Comparison of ENCODE assay signal across 19 cellular contexts in the genomic region with DNA sequence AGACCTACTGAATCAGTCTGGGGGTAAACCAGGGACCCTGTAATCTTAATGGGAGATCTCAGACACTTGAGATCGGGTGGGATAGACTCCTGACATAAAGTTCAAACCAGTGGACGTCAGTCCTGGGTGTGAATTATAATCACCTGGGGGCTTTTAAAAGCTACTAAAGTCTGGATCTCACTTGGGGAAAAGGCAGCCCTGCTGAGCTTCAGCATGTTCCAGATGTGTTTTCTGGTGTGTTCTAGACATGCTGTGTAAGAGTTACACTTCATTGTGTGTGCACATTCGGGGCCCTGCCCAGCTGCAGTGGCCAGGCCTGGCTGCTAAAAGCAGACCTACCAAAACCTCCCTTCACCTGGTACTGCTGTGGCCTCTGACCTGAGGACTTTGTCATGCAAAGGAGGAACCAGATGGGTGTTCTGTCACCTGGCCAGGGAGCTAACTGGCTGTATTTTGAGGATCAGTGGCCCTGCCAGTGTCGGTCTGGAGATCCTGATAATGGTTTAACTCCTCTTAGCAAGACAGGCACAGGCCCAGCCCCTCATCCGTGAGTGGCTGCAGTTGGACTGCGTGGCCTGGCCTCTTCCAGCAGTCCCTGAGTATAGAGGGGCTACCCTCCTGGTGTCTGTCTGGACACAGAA. TPM values are rescaled to one million over a fixed set of nuclear protein-coding genes. Genes with fewer than 3 reads are reported as not detected.
DNase-seq lines count a peak whose midpoint lies in the region; TF ChIP-seq lines count a peak whose summit lies in the region.
"Had no signal": no experiment of that assay in that cellular context is flagged by ENCODE, and none has a peak within 500 bp of the region (broad histone marks: within the 10 kb centered on the region; RNA-seq: fewer than 3 reads in every experiment).

No MANE protein-coding gene starts in this region.

- H3K79me2 ChIP-seq in Karpas-422 (ENCODE audit: low read length) = no peaks in the 10 kb centered on the region

- no peak overlapping the region for H3K4me3 ChIP-seq in BLaER1
- no peak overlapping the region for H3K4me3 ChIP-seq in Karpas-422 (ENCODE audit: low read length)
- H3K4me3 ChIP-seq in endodermal cell (ENCODE audit: low read length) = no peak overlapping the region
- H3K4me3 ChIP-seq in CD4-positive, alpha-beta memory T cell (ENCODE audit: low read length in 2 of 2) = no peak overlapping the region
- H3K4me3 ChIP-seq: neural progenitor cell, prostate gland, skin epidermis, upper lobe of left lung had no signal

- H3K9me2 ChIP-seq in Karpas-422 (replicated peaks; ENCODE audit: insufficient read depth, low read length) = no peaks in the 10 kb centered on the region

- CTCF ChIA-PET in CD4-positive, alpha-beta memory T cell (lab: Charles Lee; ENCODE audit: partially characterized antibody) = interaction anchor here (1.5 to 11.4 kb wide), 2 partner anchors 11 to 276 kb away, joined by 3 to 159 read pairs; no protein-coding TSS in a partner anchor

- 90 to 94% methylated on average over 5 to 6 of the region's 6 CpGs for WGBS in endodermal cell (ENCODE audit: insufficient coverage in 1 of 2, insufficient read length in 1 of 2), 2 experiments

- no peak overlapping the region for H2AFZ ChIP-seq in Karpas-422 (ENCODE audit: low read length)
- H2AFZ ChIP-seq: neural progenitor cell had no signal

- no peak for TF ChIP-seq CTCF in endodermal cell (conservative IDR thresholded peaks at IDR 0.05)

- H3K4me1 Mint-ChIP-seq in endodermal cell = peaks cover 35% of the 10 kb centered on the region
- peaks cover 8 to 15% (median 14%) of the 10 kb centered on the region in 4 donors for H3K4me1 Mint-ChIP-seq in CD4-positive, alpha-beta memory T cell

- H3K4me2 ChIP-seq in BLaER1 = no peak overlapping the region
- no peak overlapping the region for H3K4me2 ChIP-seq in Karpas-422 (ENCODE audit: low read depth, low read length, poor library complexity, severe bottlenecking)
- H3K4me2 ChIP-seq: neural progenitor cell had no signal

- H3K9me3 Mint-ChIP-seq in endodermal cell = no peaks in the 10 kb centered on the region
- H3K9me3 Mint-ChIP-seq in CD4-positive, alpha-beta memory T cell = no peaks in the 10 kb centered on the region
- H3K9me3 Mint-ChIP-seq: neural progenitor cell; stimulated activated naive CD8-positive, alpha-beta T cell treated with anti-CD3 and anti-CD28 coated beads, Interleukin-15, Interleukin-2, amounts not matched to agents 100 ng/mL and 50 ng/mL, for 24 hours had no signal

- POLR2A ChIA-PET in CD4-positive, alpha-beta memory T cell (lab: Charles Lee; ENCODE audit: partially characterized antibody) = interaction anchor here (1.5 kb wide), 1 partner anchor 8 kb away, joined by 3 read pairs; no protein-coding TSS in a partner anchor

- DNase-seq in EL = peak; percentile 9
- peak; percentile 61 for DNase-seq in Karpas-422
- peak; percentile 69 for DNase-seq in endodermal cell
- DNase-seq in AG08395 (ENCODE audit: low spot score) = no peak
- DNase-seq in CD4-positive, alpha-beta memory T cell = no peak
- DNase-seq in head of caudate nucleus = no peak
- DNase-seq: activated CD4-positive, alpha-beta T cell treated with anti-CD3 and anti-CD28 coated beads for 36 hours; activated effector memory CD4-positive, alpha-beta T cell treated with anti-CD3 and anti-CD28 coated beads, Interleukin-2, amount 50 U/mL, for 16 hours; COR-L47; dermis blood vessel endothelial cell; GOT3; NCI-H524; stimulated activated CD4-positive, alpha-beta T cell treated with anti-CD3 and anti-CD28 coated beads, Interleukin-2, amount 100 ng/mL, for 48 hours; upper lobe of left lung had no signal

- H3K27me3 Mint-ChIP-seq in endodermal cell (ENCODE audit: insufficient read depth) = no peaks in the 10 kb centered on the region
- no peaks in the 10 kb centered on the region for H3K27me3 Mint-ChIP-seq in CD4-positive, alpha-beta memory T cell
- H3K27me3 Mint-ChIP-seq: activated CD4-positive, alpha-beta T cell treated with anti-CD3 and anti-CD28 coated beads for 36 hours; stimulated activated naive CD8-positive, alpha-beta T cell treated with anti-CD3 and anti-CD28 coated beads, Interleukin-15, Interleukin-2, amounts not matched to agents 100 ng/mL and 50 ng/mL, for 24 hours had no signal

- peak overlapping the region; percentile 17 for H3K27ac Mint-ChIP-seq in endodermal cell
- no peak overlapping the region for H3K27ac Mint-ChIP-seq in CD4-positive, alpha-beta memory T cell
- H3K27ac Mint-ChIP-seq: activated CD4-positive, alpha-beta T cell treated with anti-CD3 and anti-CD28 coated beads for 36 hours; neural progenitor cell; stimulated activated naive CD8-positive, alpha-beta T cell treated with anti-CD3 and anti-CD28 coated beads, Interleukin-15, Interleukin-2, amounts not matched to agents 100 ng/mL and 50 ng/mL, for 24 hours had no signal

- H3K9ac ChIP-seq in BLaER1 (no peak overlapping the region), Karpas-422 (ENCODE audit: low read length) (no peak overlapping the region), endodermal cell (ENCODE audit: extremely low read depth, low read length, poor library complexity, severe bottlenecking) (no peak overlapping the region)
- H3K9ac ChIP-seq: neural progenitor cell had no signal

- H3K9me3 ChIP-seq in BLaER1 (no peaks in the 10 kb centered on the region), Karpas-422 (ENCODE audit: low read length) (no peaks in the 10 kb centered on the region), endodermal cell (ENCODE audit: control insufficient read depth, low read length) (no peaks in the 10 kb centered on the region)
- H3K9me3 ChIP-seq in CD4-positive, alpha-beta memory T cell (ENCODE audit: control insufficient read depth in 1 of 2, low read length in 2 of 2) = no peaks in the 10 kb centered on the region
- H3K9me3 ChIP-seq: prostate gland, upper lobe of left lung had no signal

- peaks cover 34% of the 10 kb centered on the region for H3K36me3 Mint-ChIP-seq in endodermal cell (ENCODE audit: low read depth)
- no peaks in the 10 kb centered on the region for H3K36me3 Mint-ChIP-seq in CD4-positive, alpha-beta memory T cell

- peaks cover 29% of the 10 kb centered on the region for H3K4me1 ChIP-seq in BLaER1
- peaks cover 8% of the 10 kb centered on the region; the same call in 1 of the 2 replicates for H3K4me1 ChIP-seq in Karpas-422 (ENCODE audit: low read length)
- H3K4me1 ChIP-seq in endodermal cell (ENCODE audit: control insufficient read depth, insufficient read depth, low read length) = no peaks in the 10 kb centered on the region
- peaks cover 4% of the 10 kb centered on the region for H3K4me1 ChIP-seq in CD4-positive, alpha-beta memory T cell (ENCODE audit: insufficient read depth, low read length)
- H3K4me1 ChIP-seq: neural progenitor cell, prostate gland, upper lobe of left lung had no signal

- 0 out of 2 replicates have a peak overlapping the region, but pooled peaks have one; percentile 2 for H3K27ac ChIP-seq in BLaER1
- no peak overlapping the region for H3K27ac ChIP-seq in Karpas-422 (ENCODE audit: low read length)
- no peak overlapping the region for H3K27ac ChIP-seq in endodermal cell (ENCODE audit: low read depth, low read length)
- no peak overlapping the region for H3K27ac ChIP-seq in CD4-positive, alpha-beta memory T cell (ENCODE audit: low read depth, low read length)
- H3K27ac ChIP-seq: neural progenitor cell, prostate gland, skin epidermis, upper lobe of left lung had no signal

- H3K27me3 ChIP-seq in BLaER1 (no peaks in the 10 kb centered on the region), Karpas-422 (ENCODE audit: low read length) (no peaks in the 10 kb centered on the region), endodermal cell (ENCODE audit: control insufficient read depth, insufficient read depth, low read length, poor library complexity, severe bottlenecking) (no peaks in the 10 kb centered on the region)
- H3K27me3 ChIP-seq in CD4-positive, alpha-beta memory T cell (ENCODE audit: insufficient read depth, low read length) = no peaks in the 10 kb centered on the region
- H3K27me3 ChIP-seq: neural progenitor cell, upper lobe of left lung had no signal

- no peak overlapping the region for H3K4me3 Mint-ChIP-seq in endodermal cell
- no peak overlapping the region for H3K4me3 Mint-ChIP-seq in CD4-positive, alpha-beta memory T cell
- H3K4me3 Mint-ChIP-seq: activated CD4-positive, alpha-beta T cell treated with anti-CD3 and anti-CD28 coated beads for 36 hours; neural progenitor cell; stimulated activated naive CD8-positive, alpha-beta T cell treated with anti-CD3 and anti-CD28 coated beads, Interleukin-15, Interleukin-2, amounts not matched to agents 100 ng/mL and 50 ng/mL, for 24 hours had no signal

- H4K20me1 ChIP-seq in BLaER1 (peaks cover 57% of the 10 kb centered on the region), Karpas-422 (ENCODE audit: insufficient read depth, low read depth, low read length) (0 out of 2 replicates have a peak, but pooled peaks cover 6% of the 10 kb centered on the region)

- intact Hi-C loops in CD4-positive, alpha-beta memory T cell (cut with micrococcal nuclease) = no loop called here
- intact Hi-C loops in head of caudate nucleus (cut with DNase I) = no loop called here

- peaks cover 100% of the 10 kb centered on the region for H3K36me3 ChIP-seq in BLaER1
- peaks cover 30% of the 10 kb centered on the region for H3K36me3 ChIP-seq in Karpas-422 (ENCODE audit: insufficient read depth, low read length)
- peaks cover 51% of the 10 kb centered on the region for H3K36me3 ChIP-seq in endodermal cell (ENCODE audit: control insufficient read depth, insufficient read depth, low read length)
- H3K36me3 ChIP-seq in CD4-positive, alpha-beta memory T cell (ENCODE audit: insufficient read depth, low read length) = no peaks in the 10 kb centered on the region
- H3K36me3 ChIP-seq: prostate gland, upper lobe of left lung had no signal

RNA-seq across cellular contexts. Expression of gene RRM2, which starts 10.6 kb away (rescaled TPM):
- total RNA-seq in Karpas-422 (2014; rRNA removed; shearing (Covaris generic); ENCODE audit: low replicate concordance) = 22.6 and 24.8 TPM in 2 replicates
- 100 to 1,000 TPM; 142 to 157 TPM for total RNA-seq in endodermal cell
- 152 TPM for polyA plus RNA-seq in endodermal cell (2013, experiment 1 of 2)
- polyA plus RNA-seq in endodermal cell (2013, experiment 2 of 2) = 130 TPM
- total RNA-seq in CD4-positive, alpha-beta memory T cell = under 1 TPM in 1 of 2 experiments, not detected in 1; 0.42 TPM
- under 1 TPM; 0.48 to 0.77 TPM for polyA plus RNA-seq in CD4-positive, alpha-beta memory T cell

RNA-seq across cellular contexts. Expression of gene CYS1, which starts 52.9 kb away (rescaled TPM):
- total RNA-seq in Karpas-422 (2014; rRNA removed; shearing (Covaris generic); ENCODE audit: low replicate concordance) = 0.54 TPM in 1 of 2 replicates, not detected in the other
- under 1 TPM; 0.29 to 0.44 TPM for total RNA-seq in endodermal cell
- polyA plus RNA-seq in endodermal cell (2013, experiment 1 of 2) = 0.14 TPM
- 0.50 TPM for polyA plus RNA-seq in endodermal cell (2013, experiment 2 of 2)
- total RNA-seq in CD4-positive, alpha-beta memory T cell = not detected
- polyA plus RNA-seq in CD4-positive, alpha-beta memory T cell = not detected
- total RNA-seq: activated CD4-positive, alpha-beta T cell treated with anti-CD3 and anti-CD28 coated beads for 36 hours had no signal

Comparison
In these comparisons a context has a peak if more than half of its experiments do, and no peak if none do; other contexts are left out.
1. DNase-seq: peak in EL (single experiment), Karpas-422 (single experiment) and endodermal cell (single experiment); none in AG08395 (single experiment), CD4-positive, alpha-beta memory T cell (0 of 5) and head of caudate nucleus (0 of 42).
2. RNA of gene RRM2, which starts 10.6 kb away (total RNA-seq): 142 to 157 TPM in endodermal cell and 22.6 to 24.8 TPM in Karpas-422; 0.42 TPM in CD4-positive, alpha-beta memory T cell; every median in the first group is over 10 times any median in the second.